In the genomic region with DNA sequence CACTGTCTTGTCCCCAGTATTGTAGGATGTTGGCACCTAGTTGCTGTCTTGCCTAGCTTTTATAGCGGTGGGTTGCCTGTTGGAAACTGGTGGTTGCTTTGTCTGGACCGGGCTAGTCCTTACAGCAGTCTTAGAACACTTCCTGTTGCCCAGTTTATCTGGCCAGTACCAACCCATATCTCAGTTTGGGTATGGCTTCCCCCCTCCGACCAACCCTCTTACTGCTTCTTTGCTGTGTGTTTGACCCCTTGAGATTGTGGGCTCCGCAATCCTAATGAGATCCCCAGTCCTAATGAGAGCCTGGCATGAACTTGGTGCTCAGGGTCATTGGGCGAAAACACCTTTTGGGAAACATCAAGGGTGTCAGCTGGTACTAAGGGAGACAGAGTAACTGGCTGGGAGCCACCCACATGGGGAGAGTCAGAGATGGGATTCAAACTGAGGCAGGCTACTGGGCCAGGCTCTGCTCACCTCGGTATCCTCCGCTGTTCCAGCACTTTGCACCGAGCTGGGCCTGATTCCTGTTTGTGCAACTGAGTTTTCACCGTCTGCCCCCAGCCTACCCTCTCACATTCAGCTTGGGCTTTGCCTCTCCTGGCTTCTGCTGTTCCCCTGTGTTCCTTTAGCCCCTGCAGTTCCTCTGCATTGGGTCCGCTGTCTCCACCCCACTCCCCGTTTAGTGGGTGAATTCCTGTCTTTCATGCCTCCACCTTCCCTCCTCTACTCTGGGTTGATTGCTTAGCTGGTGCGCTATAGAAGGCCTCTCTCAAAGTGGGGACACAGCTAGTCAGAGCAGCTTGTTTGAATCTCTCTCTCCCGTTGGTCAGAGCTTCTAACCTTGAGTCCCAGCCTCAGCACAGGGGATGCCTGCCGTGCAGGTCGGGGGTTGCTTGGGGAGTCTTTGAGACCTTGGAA, we compare ENCODE assay signal across 9 cellular contexts. TPM values are rescaled to one million over a fixed set of nuclear protein-coding genes. Genes with fewer than 3 reads are reported as not detected.
DNase-seq lines count a peak whose midpoint lies in the region; ATAC-seq and TF ChIP-seq lines count a peak whose summit lies in the region.
"Had no signal": no experiment of that assay in that cellular context is flagged by ENCODE, and none has a peak within 500 bp of the region (broad histone marks: within the 10 kb centered on the region; RNA-seq: fewer than 3 reads in every experiment).

No MANE protein-coding gene starts in this region.

- no peak overlapping the region for H2BK120ac ChIP-seq in mesendoderm (ENCODE audit: low read depth, low read length)

- no peak overlapping the region for H3K27ac ChIP-seq in mesendoderm (ENCODE audit: low read depth, low read length)
- peak overlapping the region in 1 of 2 donors; percentile 49 for H3K27ac ChIP-seq in tibial artery

- peak overlapping the region; percentile 92 for H3K4me3 Mint-ChIP-seq in activated naive CD4-positive, alpha-beta T cell treated with anti-CD3 and anti-CD28 coated beads for 36 hours

- ATAC-seq in HG02588 (IDR thresholded peaks at IDR 0.05; ENCODE audit: unreplicated experiment) = no peak

- CTCF ChIA-PET in activated naive CD4-positive, alpha-beta T cell treated with anti-CD3 and anti-CD28 coated beads for 36 hours (lab: Charles Lee) = interaction anchor here (0.6 to 2.9 kb wide), 14 partner anchors 9 to 191 kb away, joined by 3 to 14 read pairs (median 4); partner anchors contain the start of gene GRPEL1

- no peak overlapping the region for H2BK5ac ChIP-seq in mesendoderm (ENCODE audit: low read length)

- no peak overlapping the region for H3K4me2 ChIP-seq in mesendoderm (ENCODE audit: low read length)

- H3K79me2 ChIP-seq in mesendoderm (ENCODE audit: control insufficient read depth, insufficient read depth, low read length) = no peaks in the 10 kb centered on the region

- H4K8ac ChIP-seq in mesendoderm (ENCODE audit: low read depth, low read length) = no peak overlapping the region

- no peak for DNase-seq in activated naive CD4-positive, alpha-beta T cell treated with anti-CD3 and anti-CD28 coated beads for 36 hours
- DNase-seq in activated naive CD4-positive, alpha-beta T cell treated with anti-CD3 and anti-CD28 coated beads, Interleukin-2, amount 50 U/mL, for 16 hours = no peak
- no peak for DNase-seq in adipocyte (ENCODE audit: low read depth)
- no peak for DNase-seq in mesendoderm
- DNase-seq in tibial artery = no peak
- no peak for DNase-seq in NCI-H2196 (lab: John Stamatoyannopoulos, UW; ENCODE audit: unreplicated experiment)
- DNase-seq in ecto neural progenitor cell (ENCODE audit: low spot score) = no peak
- DNase-seq: SHP77 treated with DMSO at 0.1 percent for 48 hours had no signal

- peaks cover 5% of the 10 kb centered on the region for H3K79me1 ChIP-seq in mesendoderm (ENCODE audit: low read length)

- H3K9ac ChIP-seq in adipocyte (ENCODE audit: low read length) = no peak overlapping the region
- H3K9ac ChIP-seq in mesendoderm (ENCODE audit: low read length) = no peak overlapping the region

- H3K4me1 ChIP-seq in adipocyte (ENCODE audit: control insufficient read depth, insufficient read depth, low read length) (peaks cover 15% of the 10 kb centered on the region), mesendoderm (ENCODE audit: control insufficient read depth, low read depth, low read length) (peaks cover 2% of the 10 kb centered on the region), tibial artery (peaks cover 0 to 39% (median 28%) of the 10 kb centered on the region in 4 donors)

- H3K56ac ChIP-seq in mesendoderm (ENCODE audit: low read length) = peak overlapping the region; percentile 12

- H3K23ac ChIP-seq in mesendoderm (ENCODE audit: low read length) = peak overlapping the region; percentile 72

- H3K4me3 ChIP-seq in adipocyte (ENCODE audit: low read length) = peak overlapping the region; percentile 94
- no peak overlapping the region for H3K4me3 ChIP-seq in mesendoderm (ENCODE audit: low read length)
- H3K4me3 ChIP-seq in tibial artery = peak overlapping the region; percentile 70 to 91

- no peak overlapping the region for H4K5ac ChIP-seq in mesendoderm (ENCODE audit: low read length)

- no peak overlapping the region for H2BK15ac ChIP-seq in mesendoderm (replicated peaks; ENCODE audit: low read depth)

- intact Hi-C loops in activated naive CD4-positive, alpha-beta T cell treated with anti-CD3 and anti-CD28 coated beads for 36 hours (cut with micrococcal nuclease) = no loop called here
- intact Hi-C loops in tibial artery (cut with DNase I; ENCODE audit: low total_unique reads) = no loop called here

- H2AK5ac ChIP-seq in mesendoderm (ENCODE audit: low read length) = no peak overlapping the region

- H3K9me3 ChIP-seq in adipocyte (ENCODE audit: control insufficient read depth, low read length) (no peaks in the 10 kb centered on the region), tibial artery (no peaks in the 10 kb centered on the region)

- whole genome bisulfite sequencing in mesendoderm (ENCODE audit: extremely low coverage, insufficient coverage, low lambda C conversion rate) = no CpG with 5 or more reads among the region's 15 CpGs

- H3K18ac ChIP-seq in mesendoderm (ENCODE audit: low read length) = no peak overlapping the region

- no peaks in the 10 kb centered on the region for H3K9me3 Mint-ChIP-seq in activated naive CD4-positive, alpha-beta T cell treated with anti-CD3 and anti-CD28 coated beads for 36 hours

- peaks cover 3% of the 10 kb centered on the region for H3K27me3 Mint-ChIP-seq in activated naive CD4-positive, alpha-beta T cell treated with anti-CD3 and anti-CD28 coated beads for 36 hours (ENCODE audit: low read depth)

- H3K36me3 ChIP-seq in adipocyte (ENCODE audit: control insufficient read depth, insufficient read depth, low read length, severe bottlenecking) (no peaks in the 10 kb centered on the region), mesendoderm (ENCODE audit: control insufficient read depth, insufficient read depth, low read length) (no peaks in the 10 kb centered on the region), tibial artery (no peaks in the 10 kb centered on the region)

- H3K4ac ChIP-seq in mesendoderm (ENCODE audit: low read depth, low read length) = no peak overlapping the region

- peaks cover 50% of the 10 kb centered on the region for H3K4me1 Mint-ChIP-seq in activated naive CD4-positive, alpha-beta T cell treated with anti-CD3 and anti-CD28 coated beads for 36 hours (ENCODE audit: low read depth)

- no peak overlapping the region for H3K27ac Mint-ChIP-seq in activated naive CD4-positive, alpha-beta T cell treated with anti-CD3 and anti-CD28 coated beads for 36 hours

- TF ChIP-seq CTCF in tibial artery (IDR thresholded peaks at IDR 0.05) = no peak

- peaks cover 5% of the 10 kb centered on the region for H3K36me3 Mint-ChIP-seq in activated naive CD4-positive, alpha-beta T cell treated with anti-CD3 and anti-CD28 coated beads for 36 hours (ENCODE audit: low read depth)

- H3K27me3 ChIP-seq in adipocyte (replicated peaks; ENCODE audit: control insufficient read depth, insufficient read depth, low read length) (peaks cover 13% of the 10 kb centered on the region), mesendoderm (ENCODE audit: insufficient read depth, low read length, poor library complexity) (no peaks in the 10 kb centered on the region), tibial artery (peaks cover 0 to 12% of the 10 kb centered on the region in 2 donors)

RNA-seq across cellular contexts. Expression of gene TBC1D14, which starts 1.6 kb away (rescaled TPM):
- total RNA-seq in activated naive CD4-positive, alpha-beta T cell treated with anti-CD3 and anti-CD28 coated beads for 36 hours = 10 to 100 TPM; 23.6 to 24.6 TPM
- 28.0 TPM for polyA plus RNA-seq in mesendoderm (2013, experiment 1 of 2)
- polyA plus RNA-seq in mesendoderm (2013, experiment 2 of 2) = 30.1 TPM
